ENCODE assay signal across 17 cellular contexts in the genomic region with DNA sequence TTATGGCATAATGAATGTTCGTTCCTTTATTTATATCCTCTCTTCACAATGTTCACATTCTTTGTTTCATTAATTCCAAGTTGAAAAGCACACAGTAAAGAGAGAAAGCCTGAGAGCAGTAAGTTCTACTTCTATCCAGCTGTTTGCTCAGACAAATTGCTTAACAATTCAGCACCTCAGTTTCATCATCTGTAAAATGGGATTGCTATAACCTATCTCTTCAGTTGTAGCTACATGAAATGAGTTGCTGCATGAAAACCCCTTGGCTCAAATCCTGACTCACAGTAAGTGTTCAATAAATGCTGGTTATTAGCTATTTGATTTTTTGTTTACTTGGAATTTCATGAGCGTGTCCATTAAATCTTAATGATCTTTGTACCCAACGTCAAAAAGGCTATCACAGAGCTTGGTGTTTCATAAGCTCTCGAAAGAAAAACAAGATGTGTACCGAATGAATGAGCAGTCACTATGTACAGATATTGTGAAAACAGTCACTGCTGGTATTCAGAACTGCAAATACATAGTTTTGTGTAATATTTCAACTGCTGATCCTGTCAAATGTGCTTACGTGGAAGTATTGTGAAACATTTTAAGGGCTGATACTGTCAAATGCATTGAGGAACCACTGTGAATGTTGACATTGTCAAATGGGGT.
"Had no signal": no experiment of that assay in that cellular context is flagged by ENCODE, and none has a peak within 500 bp of the region (broad histone marks: within the 10 kb centered on the region; RNA-seq: fewer than 3 reads in every experiment).

No MANE protein-coding gene starts in this region.

- H3K9me3 Mint-ChIP-seq: activated naive CD4-positive, alpha-beta T cell treated with anti-CD3 and anti-CD28 coated beads, Interleukin-2, amount 50 U/mL, for 24 hours had no signal

- H3K4me1 ChIP-seq: body of pancreas, prostate gland had no signal

- H3K4me3 ChIP-seq: body of pancreas, ovary, prostate gland had no signal

- H3K27ac ChIP-seq: body of pancreas, ovary, prostate gland, VCaP had no signal

- FAIRE-seq: kidney had no signal

- H3K27ac Mint-ChIP-seq: activated naive CD4-positive, alpha-beta T cell treated with anti-CD3 and anti-CD28 coated beads, Interleukin-2, amount 50 U/mL, for 24 hours; natural killer cell had no signal

- DNase-seq: activated CD4-positive, CD25-positive, alpha-beta regulatory T cell treated with anti-CD3 and anti-CD28 coated beads, Interleukin-2, amount 50 U/mL, for 72 hours; activated gamma-delta T cell treated with Interleukin-2 at 50 U/mL for 16 hours; activated T-cell treated with anti-CD3 and anti-CD28 coated beads, Interleukin-2, amount 50 U/mL, for 1 hour; anterior cingulate cortex; body of pancreas; erythroblast; foreskin fibroblast; kidney; mammary epithelial cell; midbrain; natural killer cell; ovary; stimulated activated CD4-positive, alpha-beta T cell treated with anti-CD3 and anti-CD28 coated beads, Interleukin-4, amount 100 ng/mL, for 4 hours; stimulated activated naive CD8-positive, alpha-beta T cell treated with anti-CD3 and anti-CD28 coated beads, Interleukin-15, Interleukin-2, amounts not matched to agents 100 U/mL and 50 U/mL, for 24 hours had no signal

- H3K36me3 Mint-ChIP-seq: activated naive CD4-positive, alpha-beta T cell treated with anti-CD3 and anti-CD28 coated beads, Interleukin-2, amount 50 U/mL, for 24 hours; natural killer cell had no signal

- H3K4me1 Mint-ChIP-seq: activated naive CD4-positive, alpha-beta T cell treated with anti-CD3 and anti-CD28 coated beads, Interleukin-2, amount 50 U/mL, for 24 hours; natural killer cell had no signal

- H3K9me3 ChIP-seq: body of pancreas, ovary, prostate gland had no signal

- ATAC-seq: body of pancreas; natural killer cell; stimulated activated naive CD8-positive, alpha-beta T cell treated with anti-CD3 and anti-CD28 coated beads, Interleukin-15, Interleukin-2, amounts not matched to agents 100 U/mL and 50 U/mL, for 24 hours had no signal

- H3K36me3 ChIP-seq: ovary, prostate gland had no signal

- H3K27me3 ChIP-seq: body of pancreas, ovary had no signal

- H3K4me3 Mint-ChIP-seq: activated naive CD4-positive, alpha-beta T cell treated with anti-CD3 and anti-CD28 coated beads, Interleukin-2, amount 50 U/mL, for 24 hours; natural killer cell had no signal
